8 cellular contexts compared by ENCODE assay signal in the genomic region with DNA sequence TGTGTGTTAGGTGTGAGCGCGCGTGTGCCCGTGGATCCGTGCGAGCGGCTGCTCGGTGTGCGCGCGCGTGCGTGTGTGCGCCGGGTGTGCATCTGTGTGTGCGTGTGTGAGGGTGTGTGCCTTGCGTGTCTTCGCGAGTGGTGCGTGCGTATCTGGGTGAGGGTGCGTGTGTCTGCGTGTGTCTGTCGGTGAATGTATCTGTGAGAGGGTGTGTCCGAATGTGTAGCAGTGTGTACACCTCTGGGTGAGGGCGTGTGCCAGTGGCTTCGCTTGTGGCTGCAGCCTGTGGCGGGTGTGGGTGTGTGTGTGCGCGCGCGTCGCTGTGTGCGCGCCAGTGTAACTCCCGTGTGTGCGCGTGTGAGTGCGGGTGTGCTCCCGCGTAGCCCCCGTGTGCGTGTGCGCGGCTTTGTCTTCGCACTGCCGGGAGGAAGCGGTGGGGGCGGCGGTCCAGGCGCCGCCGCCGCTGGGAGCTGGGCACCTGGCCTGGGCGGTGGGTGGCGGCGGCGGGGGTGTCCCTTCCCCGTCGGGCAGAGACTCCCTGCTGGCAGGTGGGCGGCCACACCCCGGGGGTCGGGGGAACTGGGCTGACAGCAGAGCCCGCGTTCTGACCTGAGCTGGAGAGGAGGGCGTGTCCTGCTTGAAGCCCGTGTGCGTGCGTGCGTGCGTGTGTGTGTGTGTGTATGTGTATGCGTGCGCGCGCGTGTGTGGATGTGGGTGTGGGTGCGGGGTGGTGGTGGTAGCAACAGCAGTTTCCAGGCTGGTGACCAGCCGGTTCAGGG.
DNase-seq lines count a peak whose midpoint lies in the region; ATAC-seq and TF ChIP-seq lines count a peak whose summit lies in the region.

No MANE protein-coding gene starts in this region.

- H3K27me3 ChIP-seq in effector memory CD4-positive, alpha-beta T cell (replicated peaks; ENCODE audit: control insufficient read depth, insufficient read depth, low read length, poor library complexity, severe bottlenecking) = peaks cover 19% of the 10 kb centered on the region
- peaks cover 27 to 31% of the 10 kb centered on the region in 2 donors for H3K27me3 ChIP-seq in stomach smooth muscle (ENCODE audit: control insufficient read depth in 1 of 2, insufficient read depth in 2 of 2, low read length in 2 of 2)

- no peak overlapping the region for H3K9ac ChIP-seq in stomach smooth muscle (ENCODE audit: low read length in 2 of 2)

- DNase-seq in M059J (ENCODE audit: low read depth) = peak; percentile 51
- peak; percentile 63 for DNase-seq in activated CD8-positive, alpha-beta T cell treated with anti-CD3 and anti-CD28 coated beads for 36 hours
- no peak for DNase-seq in effector memory CD4-positive, alpha-beta T cell
- peak; percentile 78 to 85 (median 82) for DNase-seq in mucosa of descending colon

- H3K27me3 Mint-ChIP-seq in activated CD8-positive, alpha-beta T cell treated with anti-CD3 and anti-CD28 coated beads for 36 hours = peaks cover 34% of the 10 kb centered on the region

- H3K27ac Mint-ChIP-seq in activated CD8-positive, alpha-beta T cell treated with anti-CD3 and anti-CD28 coated beads for 36 hours = peak overlapping the region; percentile 7

- H3K9me3 Mint-ChIP-seq in activated CD8-positive, alpha-beta T cell treated with anti-CD3 and anti-CD28 coated beads for 36 hours = no peaks in the 10 kb centered on the region

- H3K36me3 Mint-ChIP-seq in activated CD8-positive, alpha-beta T cell treated with anti-CD3 and anti-CD28 coated beads for 36 hours (ENCODE audit: low read depth) = no peaks in the 10 kb centered on the region

- peak; percentile 51 for ATAC-seq in activated CD8-positive, alpha-beta T cell treated with anti-CD3 and anti-CD28 coated beads for 36 hours
- ATAC-seq in mucosa of descending colon = peak; percentile 64
- ATAC-seq in GM18519 (IDR thresholded peaks at IDR 0.05; ENCODE audit: low FRiP score, unreplicated experiment) = no peak
- ATAC-seq in HG02840 (IDR thresholded peaks at IDR 0.05; ENCODE audit: low FRiP score, unreplicated experiment) = no peak

- peak overlapping the region; percentile 57 for H3K4me3 ChIP-seq in effector memory CD4-positive, alpha-beta T cell (ENCODE audit: insufficient read depth, low read depth, low read length, poor library complexity, severe bottlenecking)
- peak overlapping the region; percentile 58 for H3K4me3 ChIP-seq in mucosa of descending colon
- H3K4me3 ChIP-seq in stomach smooth muscle (ENCODE audit: low read length in 2 of 2) = peak overlapping the region; percentile 81 to 83

- POLR2A ChIA-PET in activated CD8-positive, alpha-beta T cell treated with anti-CD3 and anti-CD28 coated beads for 36 hours (lab: Charles Lee) = interaction anchor here (0.6 kb wide), 1 partner anchor 111 kb away, joined by 3 read pairs; no protein-coding TSS in a partner anchor

- H3K9me3 ChIP-seq in effector memory CD4-positive, alpha-beta T cell (ENCODE audit: control insufficient read depth, low read length) = no peaks in the 10 kb centered on the region
- H3K9me3 ChIP-seq in mucosa of descending colon = no peaks in the 10 kb centered on the region
- H3K9me3 ChIP-seq in stomach smooth muscle (ENCODE audit: control insufficient read depth in 2 of 2, low read length in 2 of 2) = no peaks in the 10 kb centered on the region

- TF ChIP-seq CTCF in C4-2B (conservative IDR thresholded peaks at IDR 0.05) (no peak), mucosa of descending colon (IDR thresholded peaks at IDR 0.05) (no peak)
- no peak for TF ChIP-seq CTCF in activated CD8-positive, alpha-beta T cell treated with anti-CD3 and anti-CD28 coated beads for 36 hours (IDR thresholded peaks at IDR 0.05)

- H3K27ac ChIP-seq in C4-2B = peak overlapping the region; percentile 65
- H3K27ac ChIP-seq in effector memory CD4-positive, alpha-beta T cell (ENCODE audit: insufficient read depth, low read length, poor library complexity, severe bottlenecking) = no peak overlapping the region
- H3K27ac ChIP-seq in stomach smooth muscle (ENCODE audit: low read length) = peak overlapping the region; percentile 11

- CTCF ChIA-PET in activated CD8-positive, alpha-beta T cell treated with anti-CD3 and anti-CD28 coated beads for 36 hours (lab: Charles Lee) = interaction anchor here (0.7 kb wide), 1 partner anchor 99 kb away, joined by 3 read pairs; no protein-coding TSS in a partner anchor

- peaks cover 8% of the 10 kb centered on the region for H3K4me1 ChIP-seq in effector memory CD4-positive, alpha-beta T cell (ENCODE audit: control insufficient read depth, insufficient read depth, low read length, poor library complexity, severe bottlenecking)
- H3K4me1 ChIP-seq in mucosa of descending colon (ENCODE audit: low read depth) (peaks cover 48% of the 10 kb centered on the region), stomach smooth muscle (ENCODE audit: control insufficient read depth, insufficient read depth, low read length) (peaks cover 25% of the 10 kb centered on the region)

- no peaks in the 10 kb centered on the region for H3K36me3 ChIP-seq in effector memory CD4-positive, alpha-beta T cell (ENCODE audit: control insufficient read depth, insufficient read depth, low read length)
- H3K36me3 ChIP-seq in mucosa of descending colon (ENCODE audit: low read depth) = no peaks in the 10 kb centered on the region
- H3K36me3 ChIP-seq in stomach smooth muscle (ENCODE audit: control insufficient read depth in 2 of 2, insufficient read depth in 2 of 2, low read length in 2 of 2) = no peaks in the 10 kb centered on the region

- H3K4me3 Mint-ChIP-seq in activated CD8-positive, alpha-beta T cell treated with anti-CD3 and anti-CD28 coated beads for 36 hours = peak overlapping the region; percentile 77

- H3K4me1 Mint-ChIP-seq in activated CD8-positive, alpha-beta T cell treated with anti-CD3 and anti-CD28 coated beads for 36 hours (ENCODE audit: low read depth) = peaks cover 11% of the 10 kb centered on the region

- intact Hi-C loops in activated CD8-positive, alpha-beta T cell treated with anti-CD3 and anti-CD28 coated beads for 36 hours (cut with micrococcal nuclease) = no loop called here
- intact Hi-C loops in mucosa of descending colon (cut with DNase I, micrococcal nuclease) = no loop called here

Comparison
In these comparisons a context has a peak if more than half of its experiments do, and no peak if none do; other contexts are left out.
1. DNase-seq: peak in M059J (single experiment), activated CD8-positive, alpha-beta T cell treated with anti-CD3 and anti-CD28 coated beads for 36 hours (single experiment) and mucosa of descending colon (3 of 3); none in effector memory CD4-positive, alpha-beta T cell (0 of 3).
2. ATAC-seq: peak in activated CD8-positive, alpha-beta T cell treated with anti-CD3 and anti-CD28 coated beads for 36 hours (single experiment) and mucosa of descending colon (single experiment); none in GM18519 (single experiment) and HG02840 (single experiment).
3. Peak in every context shown above with its lines, with median percentiles within 50 percentile points of each other: H3K4me3 ChIP-seq.